17 cellular contexts compared by ENCODE assay signal in genomic region chr10:119443970-119444660, GRCh38.
DNase-seq lines count a peak whose midpoint lies in the region; ATAC-seq, FAIRE-seq and TF ChIP-seq lines count a peak whose summit lies in the region.
"Had no signal": no experiment of that assay in that cellular context is flagged by ENCODE, and none has a peak within 500 bp of the region (broad histone marks: within the 10 kb centered on the region; RNA-seq: fewer than 3 reads in every experiment).

No MANE protein-coding gene starts in this region.

- no peak for ATAC-seq in natural killer cell treated with Interleukin-12 subunit alpha and Interleukin-12 subunit beta and Interleukin-15 and Interleukin-18, amount 100 ng/mL, for 72 hours
- ATAC-seq in natural killer cell = no peak
- ATAC-seq in K562 = peak; percentile 18; the same call in 1 of the 3 replicates
- no peak for ATAC-seq in activated CD8-positive, alpha-beta T cell treated with anti-CD3 and anti-CD28 coated beads for 36 hours
- ATAC-seq in naive thymus-derived CD8-positive, alpha-beta T cell = no peak

- BruUV-seq in K562 (replicated peaks; lab: Mats Ljungman, UMichigan) = no TSS peak

- H3K27me3 ChIP-seq in K562 (ENCODE audit: control insufficient read depth in 2 of 2, insufficient read depth in 2 of 2, low read length in 2 of 2) = peaks cover 0 to 46% of the 10 kb centered on the region in 2 experiments; a peak in 3 of 5 replicates
- H3K27me3 ChIP-seq: Peyer's patch had no signal

- H3K27ac Mint-ChIP-seq in natural killer cell treated with Interleukin-12 subunit alpha and Interleukin-12 subunit beta and Interleukin-15 and Interleukin-18, amount 100 ng/mL, for 72 hours = no peak overlapping the region
- no peak overlapping the region for H3K27ac Mint-ChIP-seq in natural killer cell
- peak overlapping the region; percentile 27 for H3K27ac Mint-ChIP-seq in neural crest cell (ENCODE audit: unreplicated experiment)
- H3K27ac Mint-ChIP-seq in activated CD8-positive, alpha-beta T cell treated with anti-CD3 and anti-CD28 coated beads for 36 hours = no peak overlapping the region
- peak overlapping the region in 2 of 10 donors; percentile 15 to 76 for H3K27ac Mint-ChIP-seq in naive thymus-derived CD8-positive, alpha-beta T cell

- no peaks in the 10 kb centered on the region for H3K9me1 ChIP-seq in K562 (ENCODE audit: control insufficient read depth, insufficient read depth, low read length)

- WGBS in K562 (ENCODE audit: insufficient coverage, low coverage, missing lambda C conversion rate) = 16% methylated on average over 5 of the region's 12 CpGs

- no peaks in the 10 kb centered on the region for H3K36me3 Mint-ChIP-seq in natural killer cell treated with Interleukin-12 subunit alpha and Interleukin-12 subunit beta and Interleukin-15 and Interleukin-18, amount 100 ng/mL, for 72 hours
- H3K36me3 Mint-ChIP-seq in natural killer cell (no peaks in the 10 kb centered on the region), neural crest cell (ENCODE audit: low read depth) (peaks cover 3% of the 10 kb centered on the region)
- H3K36me3 Mint-ChIP-seq in activated CD8-positive, alpha-beta T cell treated with anti-CD3 and anti-CD28 coated beads for 36 hours (ENCODE audit: low read depth) = no peaks in the 10 kb centered on the region
- H3K36me3 Mint-ChIP-seq in naive thymus-derived CD8-positive, alpha-beta T cell = peaks cover 0 to 8% (median 7%) of the 10 kb centered on the region in 3 donors

- no peak for TF ChIP-seq EP300 in K562 (IDR thresholded peaks at IDR 0.05; ENCODE audit: low read length)

- CTCF ChIA-PET in K562 (lab: Yijun Ruan, JAX; ENCODE audit: low intra/inter-chr PET ratio) = interaction anchor here (0.8 to 1.0 kb wide), 3 partner anchors 237 to 246 kb away, joined by 3 read pairs; partner anchors contain the start of gene GRK5
- CTCF ChIA-PET in activated CD8-positive, alpha-beta T cell treated with anti-CD3 and anti-CD28 coated beads for 36 hours (lab: Charles Lee) = interaction anchor here (0.9 to 4.2 kb wide), 20 partner anchors 8 to 334 kb away, joined by 3 to 61 read pairs (median 5); partner anchors contain the start of gene GRK5

- TF ChIP-seq POLR2A in K562 (conservative IDR thresholded peaks at IDR 0.05) = no peak

- peaks cover 0 to 17% of the 10 kb centered on the region in 2 experiments; a peak in 2 of 5 replicates for H3K4me1 ChIP-seq in K562 (replicated peaks in 1 of 2; ENCODE audit: control insufficient read depth in 2 of 2, insufficient read depth in 2 of 2, low read length in 2 of 2)

- no peak for FAIRE-seq in K562 (lab: Jason Lieb, UNC)

- peaks cover 4 to 7% of the 10 kb centered on the region in 2 donors for H3K4me1 Mint-ChIP-seq in natural killer cell treated with Interleukin-12 subunit alpha and Interleukin-12 subunit beta and Interleukin-15 and Interleukin-18, amount 100 ng/mL, for 72 hours (ENCODE audit: low read depth in 2 of 2)
- peaks cover 0 to 11% of the 10 kb centered on the region in 2 donors for H3K4me1 Mint-ChIP-seq in natural killer cell
- H3K4me1 Mint-ChIP-seq in neural crest cell = peaks cover 15% of the 10 kb centered on the region
- peaks cover 11% of the 10 kb centered on the region for H3K4me1 Mint-ChIP-seq in activated CD8-positive, alpha-beta T cell treated with anti-CD3 and anti-CD28 coated beads for 36 hours (ENCODE audit: low read depth)
- peaks cover 16 to 26% (median 17%) of the 10 kb centered on the region in 4 donors for H3K4me1 Mint-ChIP-seq in naive thymus-derived CD8-positive, alpha-beta T cell

- intact Hi-C loops in natural killer cell (cut with micrococcal nuclease) (loop anchor here (2.0 kb wide), 1 partner anchor 245 kb away; no protein-coding TSS in a partner anchor), K562 (cut with micrococcal nuclease) (loop anchor here (2.0 to 10.0 kb wide), 3 partner anchors 101 to 245 kb away; partner anchors contain the start of genes GRK5 and RGS10)
- intact Hi-C loops in activated CD8-positive, alpha-beta T cell treated with anti-CD3 and anti-CD28 coated beads for 36 hours (cut with micrococcal nuclease) = no loop called here

- H3K9ac ChIP-seq in K562 (ENCODE audit: insufficient read depth in 1 of 2, low read depth in 2 of 2, low read length in 2 of 2) = no peak overlapping the region; a peak in 1 of 4 replicates

- no peak overlapping the region for H2AFZ ChIP-seq in K562 (ENCODE audit: low read depth, low read length)

- no peaks in the 10 kb centered on the region for H3K9me3 ChIP-seq in K562 (replicated peaks; ENCODE audit: control insufficient read depth, insufficient read depth, low read depth, low read length)
- H3K9me3 ChIP-seq: Peyer's patch had no signal

- POLR2A ChIA-PET in K562 (lab: Yijun Ruan, JAX) = interaction anchor here (0.6 to 2.2 kb wide), 4 partner anchors 16 to 173 kb away, joined by 3 to 5 read pairs (median 4); no protein-coding TSS in a partner anchor
- POLR2A ChIA-PET in activated CD8-positive, alpha-beta T cell treated with anti-CD3 and anti-CD28 coated beads for 36 hours (lab: Charles Lee) = interaction anchor here (1.3 kb wide), 1 partner anchor 243 kb away, joined by 3 read pairs; no protein-coding TSS in a partner anchor
- POLR2A ChIA-PET in naive thymus-derived CD8-positive, alpha-beta T cell (lab: Charles Lee) = interaction anchor here (1.3 to 3.2 kb wide), 4 partner anchors 73 to 237 kb away, joined by 3 to 22 read pairs (median 6); partner anchors contain the start of genes GRK5 and RGS10

- no peak overlapping the region for H3K27ac ChIP-seq in K562 (ENCODE audit: extremely low read depth, low read depth, low read length)
- H3K27ac ChIP-seq: C4-2B had no signal

- H3K4me3 ChIP-seq in K562 = no peak overlapping the region
- H3K4me3 ChIP-seq: Peyer's patch had no signal

- H3K9me3 Mint-ChIP-seq in natural killer cell treated with Interleukin-12 subunit alpha and Interleukin-12 subunit beta and Interleukin-15 and Interleukin-18, amount 100 ng/mL, for 72 hours = no peaks in the 10 kb centered on the region
- no peaks in the 10 kb centered on the region for H3K9me3 Mint-ChIP-seq in natural killer cell
- no peaks in the 10 kb centered on the region for H3K9me3 Mint-ChIP-seq in neural crest cell
- H3K9me3 Mint-ChIP-seq in activated CD8-positive, alpha-beta T cell treated with anti-CD3 and anti-CD28 coated beads for 36 hours = no peaks in the 10 kb centered on the region
- no peaks in the 10 kb centered on the region for H3K9me3 Mint-ChIP-seq in naive thymus-derived CD8-positive, alpha-beta T cell

- in situ Hi-C loops in K562 (cut with MboI) = no loop called here

- TF ChIP-seq CTCF in natural killer cell (IDR thresholded peaks at IDR 0.05) = no peak
- TF ChIP-seq CTCF in K562 (IDR thresholded peaks at IDR 0.05 in 2 of 3, conservative IDR thresholded peaks at IDR 0.05 in 1 of 3; ENCODE audit: insufficient read depth in 2 of 3, low read depth in 1 of 3, low read length in 3 of 3) = peak in 1 of 3 experiments; percentile 20; a peak in 2 of 6 replicates
- no peak for TF ChIP-seq CTCF in neural crest cell (conservative IDR thresholded peaks at IDR 0.05)
- no peak for TF ChIP-seq CTCF in activated CD8-positive, alpha-beta T cell treated with anti-CD3 and anti-CD28 coated beads for 36 hours (IDR thresholded peaks at IDR 0.05)

- no peak overlapping the region for H3K4me2 ChIP-seq in K562 (ENCODE audit: insufficient read depth, low read length)

- no peak overlapping the region for H3K4me3 Mint-ChIP-seq in natural killer cell treated with Interleukin-12 subunit alpha and Interleukin-12 subunit beta and Interleukin-15 and Interleukin-18, amount 100 ng/mL, for 72 hours
- no peak overlapping the region for H3K4me3 Mint-ChIP-seq in natural killer cell
- H3K4me3 Mint-ChIP-seq in neural crest cell = no peak overlapping the region
- no peak overlapping the region for H3K4me3 Mint-ChIP-seq in activated CD8-positive, alpha-beta T cell treated with anti-CD3 and anti-CD28 coated beads for 36 hours
- H3K4me3 Mint-ChIP-seq in naive thymus-derived CD8-positive, alpha-beta T cell = no peak overlapping the region

- DNase-seq in natural killer cell treated with Interleukin-12 subunit alpha and Interleukin-12 subunit beta and Interleukin-15 and Interleukin-18, amount 100 ng/mL, for 72 hours (ENCODE audit: low spot score) = peak; percentile 58
- DNase-seq in natural killer cell (no peak), K562 (ENCODE audit: extremely low read depth in 1 of 4, low spot score in 3 of 4) (peak in 3 of 4 experiments; percentile 16 to 30 (median 21)), neural crest cell (ENCODE audit: low read depth, low spot score) (no peak)
- DNase-seq in activated CD4-positive, alpha-beta T cell treated with anti-CD3 and anti-CD28 coated beads, Interleukin-2, amount 50 U/mL, for 1 hour = no peak
- DNase-seq in activated CD8-positive, alpha-beta T cell treated with anti-CD3 and anti-CD28 coated beads for 36 hours = no peak
- no peak for DNase-seq in naive thymus-derived CD8-positive, alpha-beta T cell
- no peak for DNase-seq in stimulated activated CD4-positive, alpha-beta T cell treated with anti-CD3 and anti-CD28 coated beads, Interleukin-4, amount 100 ng/mL, for 24 hours
- DNase-seq: GF-D8; H7; NCI-H1105 treated with DMSO at 0.1 percent for 48 hours; NCI-H1694; NCI-H2081 treated with DMSO at 0.1 percent for 48 hours; NCI-H446 treated with DMSO at 0.1 percent for 48 hours; NK-92 treated with Interleukin-12 subunit alpha and Interleukin-12 subunit beta, amount 100 ng/mL, for 24 hours; Peyer's patch had no signal

- no peaks in the 10 kb centered on the region for H4K20me1 ChIP-seq in K562 (replicated peaks; ENCODE audit: control insufficient read depth, insufficient read depth, low read length)

- H3K27me3 Mint-ChIP-seq in natural killer cell treated with Interleukin-12 subunit alpha and Interleukin-12 subunit beta and Interleukin-15 and Interleukin-18, amount 100 ng/mL, for 72 hours = no peaks in the 10 kb centered on the region
- H3K27me3 Mint-ChIP-seq in natural killer cell (ENCODE audit: low read depth in 2 of 2) = no peaks in the 10 kb centered on the region
- no peaks in the 10 kb centered on the region for H3K27me3 Mint-ChIP-seq in neural crest cell (ENCODE audit: low read depth)
- no peaks in the 10 kb centered on the region for H3K27me3 Mint-ChIP-seq in activated CD8-positive, alpha-beta T cell treated with anti-CD3 and anti-CD28 coated beads for 36 hours
- no peaks in the 10 kb centered on the region for H3K27me3 Mint-ChIP-seq in naive thymus-derived CD8-positive, alpha-beta T cell

- no peaks in the 10 kb centered on the region for H3K36me3 ChIP-seq in K562 (ENCODE audit: control insufficient read depth, insufficient read depth, low read length)

- no peaks in the 10 kb centered on the region for H3K79me2 ChIP-seq in K562 (ENCODE audit: control insufficient read depth, insufficient read depth, low read length)

- TF ChIP-seq RAD21 in K562 (CRISPR knock-in tag; conservative IDR thresholded peaks at IDR 0.05 in 1 of 2, IDR thresholded peaks at IDR 0.05 in 1 of 2) = no peak

TF ChIP-seq in K562, 482 proteins besides CTCF, POLR2A, EP300 and RAD21:
- no peak for TF ChIP-seq ZNF511 (CRISPR knock-in tag; IDR thresholded peaks at IDR 0.05)

Comparison
In these comparisons a context has a peak if more than half of its experiments do, and no peak if none do; other contexts are left out.
1. DNase-seq: peak in natural killer cell treated with Interleukin-12 subunit alpha and Interleukin-12 subunit beta and Interleukin-15 and Interleukin-18, amount 100 ng/mL, for 72 hours (single experiment) and K562 (3 of 4); none in natural killer cell (single experiment), neural crest cell (single experiment), activated CD4-positive, alpha-beta T cell treated with anti-CD3 and anti-CD28 coated beads, Interleukin-2, amount 50 U/mL, for 1 hour (single experiment), activated CD8-positive, alpha-beta T cell treated with anti-CD3 and anti-CD28 coated beads for 36 hours (single experiment), naive thymus-derived CD8-positive, alpha-beta T cell (0 of 10) and stimulated activated CD4-positive, alpha-beta T cell treated with anti-CD3 and anti-CD28 coated beads, Interleukin-4, amount 100 ng/mL, for 24 hours (single experiment).